Comparison of ENCODE assay signal across 23 cellular contexts in genomic region chr10:105973252-105973877, GRCh38.
DNase-seq lines count a peak whose midpoint lies in the region; ATAC-seq, FAIRE-seq and TF ChIP-seq lines count a peak whose summit lies in the region.
"Had no signal": no experiment of that assay in that cellular context is flagged by ENCODE, and none has a peak within 500 bp of the region (broad histone marks: within the 10 kb centered on the region; RNA-seq: fewer than 3 reads in every experiment).

No MANE protein-coding gene starts in this region.

- CTCF ChIA-PET in GM12878 (lab: Yijun Ruan, JAX), result interaction anchor here (1.0 to 6.6 kb wide), 9 partner anchors 11 to 179 kb away, joined by 3 to 111 read pairs (median 5); no protein-coding TSS in a partner anchor

- no peak for TF ChIP-seq POLR2A in GM12878 (IDR thresholded peaks at IDR 0.05; ENCODE audit: low read depth, low read length)

- H3K36me3 Mint-ChIP-seq in GM23338 (ENCODE audit: low read depth) (no peaks in the 10 kb centered on the region), neural crest cell (ENCODE audit: low read depth) (no peaks in the 10 kb centered on the region)
- H3K36me3 Mint-ChIP-seq: activated naive CD8-positive, alpha-beta T cell; naive thymus-derived CD8-positive, alpha-beta T cell had no signal

- peak; percentile 54 for ATAC-seq in GM23338
- ATAC-seq in GM12878, result peak; percentile 34
- ATAC-seq in GM21423 (IDR thresholded peaks at IDR 0.05; ENCODE audit: unreplicated experiment), result no peak
- ATAC-seq: activated T-cell treated with anti-CD3 and anti-CD28 coated beads, Interleukin-2, amount 50 U/mL, for 72 hours; HCT116; naive thymus-derived CD8-positive, alpha-beta T cell; Panc1 had no signal

- H3K4me1 Mint-ChIP-seq in GM23338 (peaks cover 34% of the 10 kb centered on the region), neural crest cell (peaks cover 38% of the 10 kb centered on the region)
- H3K4me1 Mint-ChIP-seq: naive thymus-derived CD8-positive, alpha-beta T cell had no signal

- no peak for TF ChIP-seq RAD21 in GM12878 (IDR thresholded peaks at IDR 0.05; ENCODE audit: insufficient read depth, low read depth, low read length)

- H3K27me3 ChIP-seq in GM23338 (ENCODE audit: insufficient read depth), result no peaks in the 10 kb centered on the region
- H3K27me3 ChIP-seq in GM12878 (replicated peaks in 1 of 2; ENCODE audit: control insufficient read depth in 2 of 2, insufficient read depth in 2 of 2, low read length in 1 of 2), result no peaks in the 10 kb centered on the region
- H3K27me3 ChIP-seq: BLaER1 treated with 17β-estradiol and CSF1 and Interleukin-3, amounts not matched to agents 10 nM and 100 nM; hepatocyte had no signal

- peak overlapping the region; percentile 18 for H3K4me2 ChIP-seq in GM23338
- H3K4me2 ChIP-seq in GM12878 (ENCODE audit: control insufficient read depth, insufficient read depth), result no peak overlapping the region
- H3K4me2 ChIP-seq: hepatocyte had no signal

- POLR2A ChIA-PET in GM12878 (lab: Charles Lee), result no interaction called here

- in situ Hi-C loops in GM12878 (cut with MboI), result no loop called here

- TF ChIP-seq CTCF in GM23338 (conservative IDR thresholded peaks at IDR 0.05; ENCODE audit: low read depth in 2 of 2) (no peak), GM12878 (IDR thresholded peaks at IDR 0.05 in 2 of 3, conservative IDR thresholded peaks at IDR 0.05 in 1 of 3; ENCODE audit: control insufficient read depth in 2 of 3, extremely low read depth in 1 of 3, insufficient read depth in 1 of 3, low read depth in 3 of 3, low read length in 3 of 3) (no peak), neural crest cell (conservative IDR thresholded peaks at IDR 0.05) (no peak)

- peak; percentile 34 for DNase-seq in GM23338 (ENCODE audit: low spot score)
- DNase-seq in NCI-H69 (lab: John Stamatoyannopoulos, UW), result peak; percentile 86
- DNase-seq in GM12878 (ENCODE audit: low read depth, low spot score), result no peak
- no peak for DNase-seq in neural crest cell (ENCODE audit: low read depth, low spot score)
- no peak for DNase-seq in DMS53 treated with DMSO at 0.1 percent for 48 hours (lab: John Stamatoyannopoulos, UW; ENCODE audit: unreplicated experiment)
- DNase-seq in NCI-H1048 (lab: John Stamatoyannopoulos, UW), result no peak
- DNase-seq in AG08396 (ENCODE audit: low spot score), result no peak
- DNase-seq: activated CD4-positive, CD25-positive, alpha-beta regulatory T cell treated with anti-CD3 and anti-CD28 coated beads, Interleukin-2, amount 50 U/mL, for 72 hours; activated T-cell treated with anti-CD3 and anti-CD28 coated beads, Interleukin-2, amount 50 U/mL, for 72 hours; kidney glomerular epithelial cell; naive thymus-derived CD8-positive, alpha-beta T cell; NCI-H1436; small intestine; stimulated activated CD4-positive, alpha-beta T cell treated with anti-CD3 and anti-CD28 coated beads, Interleukin-2, amount 100 ng/mL, for 48 hours had no signal

- no TSS peak for BruUV-seq in GM12878 (replicated peaks; lab: Mats Ljungman, UMichigan)

- SMC1A ChIA-PET in GM12878 (lab: Charles Lee; ENCODE audit: uncharacterized antibody, unreplicated experiment), result interaction anchor here (0.8 to 3.7 kb wide), 9 partner anchors 9 to 178 kb away, joined by 3 to 36 read pairs (median 6); no protein-coding TSS in a partner anchor

- H3K4me3 ChIP-seq in GM23338 (no peak overlapping the region), GM12878 (no peak overlapping the region)
- H3K4me3 ChIP-seq: BLaER1 treated with 17β-estradiol and CSF1 and Interleukin-3, amounts not matched to agents 10 nM and 100 nM; hepatocyte; SK-N-MC had no signal

- FAIRE-seq in GM12878 (lab: Jason Lieb, UNC), result no peak
- FAIRE-seq: colon, GM12891, small intestine had no signal

- no peaks in the 10 kb centered on the region for H3K27me3 Mint-ChIP-seq in GM23338 (ENCODE audit: insufficient read depth, low read depth, poor library complexity)
- H3K27me3 Mint-ChIP-seq in neural crest cell (ENCODE audit: low read depth), result no peaks in the 10 kb centered on the region
- H3K27me3 Mint-ChIP-seq: activated naive CD8-positive, alpha-beta T cell; naive thymus-derived CD8-positive, alpha-beta T cell had no signal

- 6% methylated on average over 5 of the region's 5 CpGs for WGBS in GM12878 (ENCODE audit: insufficient coverage, insufficient replicate concordance, low lambda C conversion rate, missing lambda C conversion rate)

- H3K9me3 Mint-ChIP-seq in GM23338, result no peaks in the 10 kb centered on the region
- peaks cover 2% of the 10 kb centered on the region for H3K9me3 Mint-ChIP-seq in neural crest cell
- H3K9me3 Mint-ChIP-seq: activated T-cell treated with anti-CD3 and anti-CD28 coated beads, Interleukin-2, amount 50 U/mL, for 72 hours had no signal

- RAD21 ChIA-PET in GM12878 (lab: Charles Lee; ENCODE audit: unreplicated experiment), result interaction anchor here (0.9 to 2.8 kb wide), 4 partner anchors 10 to 169 kb away, joined by 3 to 25 read pairs (median 13); no protein-coding TSS in a partner anchor

- H3K27ac ChIP-seq in GM23338 (ENCODE audit: low read depth), result no peak overlapping the region
- H3K27ac ChIP-seq in GM12878 (ENCODE audit: control insufficient read depth, insufficient read depth), result no peak overlapping the region
- H3K27ac ChIP-seq: BLaER1 treated with 17β-estradiol and CSF1 and Interleukin-3, amounts not matched to agents 10 nM and 100 nM; hepatocyte; SK-N-MC had no signal

- TF ChIP-seq EP300 in GM12878 (IDR thresholded peaks at IDR 0.05; ENCODE audit: borderline replicate concordance in 1 of 2, control insufficient read depth in 1 of 2, low read depth in 2 of 2, low read length in 2 of 2), result no peak

- no peaks in the 10 kb centered on the region for H3K9me3 ChIP-seq in GM12878 (replicated peaks; ENCODE audit: control insufficient read depth, insufficient read depth, low read length)
- H3K9me3 ChIP-seq: BLaER1 treated with 17β-estradiol and CSF1 and Interleukin-3, amounts not matched to agents 10 nM and 100 nM had no signal

- H3K9me2 ChIP-seq in GM23338 (ENCODE audit: insufficient read depth), result no peaks in the 10 kb centered on the region

- H2AFZ ChIP-seq in GM23338, result peak overlapping the region; percentile 67
- H2AFZ ChIP-seq in GM12878 (ENCODE audit: control insufficient read depth, low read depth, low read length), result no peak overlapping the region
- H2AFZ ChIP-seq: hepatocyte had no signal

- H3F3A ChIP-seq in GM23338 (replicated peaks; ENCODE audit: low read depth), result no peaks in the 10 kb centered on the region

- H3K9ac ChIP-seq in GM12878 (ENCODE audit: control insufficient read depth, insufficient read depth, low read length), result no peak overlapping the region
- H3K9ac ChIP-seq: BLaER1 treated with 17β-estradiol and CSF1 and Interleukin-3, amounts not matched to agents 10 nM and 100 nM had no signal

- H4K20me1 ChIP-seq in GM23338 (replicated peaks; ENCODE audit: insufficient read depth) (no peaks in the 10 kb centered on the region), GM12878 (ENCODE audit: control insufficient read depth, insufficient read depth) (no peaks in the 10 kb centered on the region)
- H4K20me1 ChIP-seq: BLaER1 treated with 17β-estradiol and CSF1 and Interleukin-3, amounts not matched to agents 10 nM and 100 nM had no signal

- H3K36me3 ChIP-seq in GM23338 (ENCODE audit: insufficient read depth) (no peaks in the 10 kb centered on the region), GM12878 (ENCODE audit: control insufficient read depth in 2 of 2, insufficient read depth in 2 of 2, low read length in 1 of 2) (no peaks in the 10 kb centered on the region)
- H3K36me3 ChIP-seq: BLaER1 treated with 17β-estradiol and CSF1 and Interleukin-3, amounts not matched to agents 10 nM and 100 nM had no signal

- peaks cover 18% of the 10 kb centered on the region for H3K4me1 ChIP-seq in GM23338 (ENCODE audit: insufficient read depth)
- H3K4me1 ChIP-seq in GM12878 (ENCODE audit: control insufficient read depth, insufficient read depth, low read length), result no peaks in the 10 kb centered on the region

- H3K4me3 Mint-ChIP-seq in GM23338, result 0 out of 3 replicates have a peak overlapping the region, but pooled peaks have one; percentile 5
- no peak overlapping the region for H3K4me3 Mint-ChIP-seq in neural crest cell
- H3K4me3 Mint-ChIP-seq: activated naive CD8-positive, alpha-beta T cell; activated T-cell treated with anti-CD3 and anti-CD28 coated beads, Interleukin-2, amount 50 U/mL, for 72 hours; naive thymus-derived CD8-positive, alpha-beta T cell had no signal

- H3K27ac Mint-ChIP-seq in GM23338, result peak overlapping the region; percentile 84
- H3K27ac Mint-ChIP-seq in neural crest cell (ENCODE audit: unreplicated experiment), result peak overlapping the region; percentile 82
- H3K27ac Mint-ChIP-seq: activated naive CD8-positive, alpha-beta T cell; activated T-cell treated with anti-CD3 and anti-CD28 coated beads, Interleukin-2, amount 50 U/mL, for 72 hours had no signal

- intact Hi-C loops in GM12878 (cut with micrococcal nuclease; ENCODE audit: unreplicated experiment), result loop anchor here (2.0 to 5.0 kb wide), 2 partner anchors 23 to 176 kb away; no protein-coding TSS in a partner anchor

- no peaks in the 10 kb centered on the region for H3K79me2 ChIP-seq in GM23338 (replicated peaks; ENCODE audit: insufficient read depth)
- H3K79me2 ChIP-seq in GM12878 (ENCODE audit: control insufficient read depth, insufficient read depth, low read length), result no peaks in the 10 kb centered on the region
- H3K79me2 ChIP-seq: hepatocyte had no signal

TF ChIP-seq in GM23338, 12 proteins besides CTCF, POLR2A, EP300 and RAD21 (continues in another document):
- TF ChIP-seq ETS1 (IDR thresholded peaks at IDR 0.05) (no peak), ZNF331 (CRISPR knock-in tag; IDR thresholded peaks at IDR 0.05; ENCODE audit: low read depth) (no peak)

TF ChIP-seq in GM12878, 131 proteins besides CTCF, POLR2A, EP300 and RAD21:
- TF ChIP-seq PAX5 (IDR thresholded peaks at IDR 0.05; ENCODE audit: borderline replicate concordance, low read depth, low read length), result no peak

Comparison
In these comparisons a context has a peak if more than half of its experiments do, and no peak if none do; other contexts are left out.
1. DNase-seq: peak in GM23338 (single experiment) and NCI-H69 (single experiment); none in GM12878 (single experiment), neural crest cell (single experiment), DMS53 treated with DMSO at 0.1 percent for 48 hours (single experiment), NCI-H1048 (single experiment) and AG08396 (single experiment).